8 cellular contexts compared by ENCODE assay signal in the genomic region with DNA sequence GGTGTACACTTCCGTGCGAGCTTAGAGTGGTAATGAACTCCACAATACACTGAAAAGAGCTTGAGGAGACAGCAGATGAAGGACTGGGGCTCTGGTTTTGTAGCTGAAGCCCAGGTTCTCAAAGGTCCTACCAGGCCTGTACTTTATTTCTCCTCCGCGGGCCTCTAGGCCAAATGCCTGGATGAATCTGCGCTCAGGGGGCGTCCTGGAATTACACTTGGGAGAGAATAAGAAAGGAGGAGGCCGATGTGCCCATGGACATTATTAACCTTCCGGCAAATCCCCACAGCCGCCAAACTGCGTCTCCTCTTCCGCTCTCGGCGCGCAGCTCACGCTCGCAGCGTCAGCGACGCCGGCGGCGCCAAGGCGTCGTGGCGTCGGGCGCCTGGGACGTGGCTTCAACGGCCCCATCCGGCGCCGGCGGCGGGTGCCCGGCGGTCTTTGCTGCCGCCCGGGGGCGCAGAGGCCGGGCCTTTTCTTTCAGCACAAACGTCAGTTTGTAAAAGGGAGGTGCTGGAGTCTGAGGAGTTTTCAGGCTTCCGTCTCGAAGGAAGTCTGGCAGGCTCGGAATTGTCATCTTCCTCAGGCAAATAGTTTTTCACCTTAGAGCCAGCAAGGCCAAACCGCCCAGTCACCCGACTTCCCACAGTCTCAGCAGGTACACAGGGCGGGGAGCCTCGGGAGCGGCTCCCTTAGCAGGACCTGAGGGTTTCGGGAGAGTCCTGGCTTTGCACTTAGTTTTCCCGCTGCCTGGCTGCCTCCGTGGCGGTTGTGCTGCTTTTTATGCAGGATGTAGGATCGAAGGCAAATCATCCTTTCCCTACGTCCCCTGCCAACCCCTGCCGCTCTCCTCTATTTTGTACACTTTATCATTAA. TPM values are rescaled to one million over a fixed set of nuclear protein-coding genes. Genes with fewer than 3 reads are reported as not detected.
DNase-seq lines count a peak whose midpoint lies in the region; ATAC-seq, FAIRE-seq and TF ChIP-seq lines count a peak whose summit lies in the region.

A gene (plus strand): TSS at position 401 of the 876 bp plus-strand sequence. CDS start 5,503 bp downstream, outside the sequence.

- intact Hi-C loops in mucosa of descending colon (cut with DNase I, micrococcal nuclease): loop anchor here (5.0 to 10.0 kb wide), 2 partner anchors 61 to 69 kb away; no protein-coding TSS in a partner anchor

- H3K9me3 ChIP-seq in HUES6 (ENCODE audit: control insufficient read depth, insufficient read depth, low read depth, low read length): no peaks in the 10 kb centered on the region
- 0 out of 2 replicates have a peak, but pooled peaks cover 5% of the 10 kb centered on the region for H3K9me3 ChIP-seq in OCI-LY1 (ENCODE audit: low read length)
- H3K9me3 ChIP-seq in mucosa of descending colon: no peaks in the 10 kb centered on the region

- peak within 1 kb of the TSS; percentile 85 for H3K4me2 ChIP-seq in OCI-LY1 (ENCODE audit: low read length)

- no peaks in the 10 kb centered on the region for H3F3A ChIP-seq in OCI-LY1 (ENCODE audit: insufficient read depth, low read length)

- DNase-seq in D721Med (ENCODE audit: insufficient read length, low spot score): no peak
- DNase-seq in activated T-cell treated with anti-CD3 and anti-CD28 coated beads for 1 hour (ENCODE audit: low read depth): peak; percentile 76
- peak; percentile 37 for DNase-seq in epithelial cell of prostate (ENCODE audit: low read depth, low spot score)
- peak; percentile 90 to 94 (median 91) for DNase-seq in mucosa of descending colon
- DNase-seq in stimulated activated CD8-positive, alpha-beta memory T cell treated with anti-CD3 and anti-CD28 coated beads, Interleukin-4, amount 100 ng/mL, for 24 hours (ENCODE audit: low read depth): peak; percentile 71

- TF ChIP-seq CTCF in D721Med (IDR thresholded peaks at IDR 0.05; ENCODE audit: insufficient read depth, missing control alignments): peak; percentile 18
- TF ChIP-seq CTCF in OCI-LY1 (IDR thresholded peaks at IDR 0.05; ENCODE audit: low read length): peak; percentile 56
- TF ChIP-seq CTCF in mucosa of descending colon (IDR thresholded peaks at IDR 0.05): peak; percentile 59

- no peaks in the 10 kb centered on the region for H3K9me2 ChIP-seq in OCI-LY1 (ENCODE audit: low read depth, low read length)

- H3K27me3 ChIP-seq in HUES6 (ENCODE audit: control insufficient read depth, insufficient read depth, low read length) (peaks cover 3% of the 10 kb centered on the region; the same call in 1 of the 2 replicates), OCI-LY1 (ENCODE audit: insufficient read depth, low read length) (no peaks in the 10 kb centered on the region)

- H3K4me3 ChIP-seq in HUES6 (ENCODE audit: low read depth, low read length) (peak within 1 kb of the TSS; percentile 75), OCI-LY1 (ENCODE audit: low read depth, low read length, poor library complexity, severe bottlenecking) (peak within 1 kb of the TSS; percentile 88), mucosa of descending colon (peak within 1 kb of the TSS; percentile 36)

- H4K20me1 ChIP-seq in OCI-LY1 (ENCODE audit: insufficient read depth, low read length): no peaks in the 10 kb centered on the region

- peak within 1 kb of the TSS; percentile 71 for H3K9ac ChIP-seq in HUES6 (ENCODE audit: low read length)
- H3K9ac ChIP-seq in OCI-LY1 (ENCODE audit: low read length): peak within 1 kb of the TSS; percentile 97

- peak within 1 kb of the TSS; percentile 87 for H2AFZ ChIP-seq in OCI-LY1 (ENCODE audit: low read length)

- ATAC-seq in GM21423 (IDR thresholded peaks at IDR 0.05; ENCODE audit: unreplicated experiment) (peak; percentile 98), mucosa of descending colon (peak; percentile 99)

- H3K27ac ChIP-seq in HUES6 (ENCODE audit: low read depth, low read length) (peak within 1 kb of the TSS; percentile 69; the same call in 1 of the 2 replicates), OCI-LY1 (ENCODE audit: low read depth, low read length, poor library complexity, severe bottlenecking) (peak within 1 kb of the TSS; percentile 78), epithelial cell of prostate (peak within 1 kb of the TSS; percentile 89)

- FAIRE-seq in D721Med (lab: Jason Lieb, UNC): no peak

- H3K36me3 ChIP-seq in HUES6 (ENCODE audit: control insufficient read depth, insufficient read depth, low read length) (no peaks in the 10 kb centered on the region), OCI-LY1 (ENCODE audit: insufficient read depth, low read length) (no peaks in the 10 kb centered on the region), mucosa of descending colon (ENCODE audit: low read depth) (no peaks in the 10 kb centered on the region)

- no peaks in the 10 kb centered on the region for H3K4me1 ChIP-seq in HUES6 (ENCODE audit: control insufficient read depth, insufficient read depth, low read length)
- peaks cover 11% of the 10 kb centered on the region for H3K4me1 ChIP-seq in OCI-LY1 (ENCODE audit: insufficient read depth, low read length, severe bottlenecking)
- H3K4me1 ChIP-seq in mucosa of descending colon (ENCODE audit: low read depth): no peaks in the 10 kb centered on the region

- no peaks in the 10 kb centered on the region for H3K79me2 ChIP-seq in OCI-LY1 (ENCODE audit: insufficient read depth, low read length)

RNA-seq across cellular contexts. Expression of the gene that starts here (rescaled TPM):
- 10 to 100 TPM; 11.2 to 36.5 (median 14.2) TPM for total RNA-seq in mucosa of descending colon

Comparison
In these comparisons a context has a peak if more than half of its experiments do, and no peak if none do; other contexts are left out.
1. H3K4me3 ChIP-seq: peak in every context shown above with its lines; median percentile 88 in OCI-LY1; 75 in HUES6; 36 in mucosa of descending colon.